Comparison of ENCODE assay signal across 16 cellular contexts in genomic region chr5:158039911-158040347, GRCh38.
DNase-seq lines count a peak whose midpoint lies in the region; ATAC-seq, FAIRE-seq and TF ChIP-seq lines count a peak whose summit lies in the region.
"Had no signal": no experiment of that assay in that cellular context is flagged by ENCODE, and none has a peak within 500 bp of the region (broad histone marks: within the 10 kb centered on the region; RNA-seq: fewer than 3 reads in every experiment).

No MANE protein-coding gene starts in this region.

- peaks cover 5% of the 10 kb centered on the region; the same call in 1 of the 2 replicates for H3F3A ChIP-seq in MM.1S (ENCODE audit: insufficient read depth, low read length)

- H3K9me3 ChIP-seq in MM.1S (replicated peaks; ENCODE audit: insufficient read depth, low read length) = no peaks in the 10 kb centered on the region
- H3K9me3 ChIP-seq in aorta (ENCODE audit: control insufficient read depth, low read length) = peaks cover 4% of the 10 kb centered on the region
- no peaks in the 10 kb centered on the region for H3K9me3 ChIP-seq in WERI-Rb-1 (ENCODE audit: severe bottlenecking)

- no peak for TF ChIP-seq CTCF in GM06990 (IDR thresholded peaks at IDR 0.05; ENCODE audit: insufficient read depth, low read length, poor library complexity, severe bottlenecking)
- no peak for TF ChIP-seq CTCF in MM.1S (IDR thresholded peaks at IDR 0.05; ENCODE audit: low read length)
- no peak for TF ChIP-seq CTCF in WERI-Rb-1 (IDR thresholded peaks at IDR 0.05; ENCODE audit: low read depth, low read length)

- H3K9me2 ChIP-seq in MM.1S (replicated peaks; ENCODE audit: insufficient read depth, low read length) = no peaks in the 10 kb centered on the region

- H3K4me2 ChIP-seq in MM.1S (ENCODE audit: low read depth, low read length) = peak overlapping the region; percentile 22

- peak; percentile 21 for DNase-seq in GM06990 (ENCODE audit: extremely low read depth, insufficient read length)
- DNase-seq in MM.1S = peak; percentile 77
- no peak for DNase-seq in aorta
- DNase-seq in mucosa of gallbladder (ENCODE audit: low spot score) = no peak
- DNase-seq in WERI-Rb-1 = no peak
- no peak for DNase-seq in GM12892 (ENCODE audit: insufficient read length)
- DNase-seq: activated naive CD8-positive, alpha-beta T cell treated with anti-CD3 and anti-CD28 coated beads, Interleukin-2, amount 50 U/mL, for 24 hours; AML-193; erythroblast; left ventricle myocardium inferior; NCI-H2081 treated with DMSO at 0.1 percent for 48 hours; SW 1271 had no signal

- H3K79me2 ChIP-seq in MM.1S (ENCODE audit: low read length) = no peaks in the 10 kb centered on the region

- FAIRE-seq in GM12892 (lab: Jason Lieb, UNC) = no peak
- FAIRE-seq: urothelium cell line had no signal

- no peaks in the 10 kb centered on the region for H3K27me3 ChIP-seq in GM06990 (replicated peaks; ENCODE audit: control insufficient read depth, insufficient read depth, low read length)
- no peaks in the 10 kb centered on the region for H3K27me3 ChIP-seq in MM.1S (replicated peaks; ENCODE audit: insufficient read depth, low read length)
- no peaks in the 10 kb centered on the region for H3K27me3 ChIP-seq in aorta (ENCODE audit: control insufficient read depth in 1 of 2, insufficient read depth in 2 of 2, low read length in 1 of 2)
- H3K27me3 ChIP-seq in WERI-Rb-1 (ENCODE audit: insufficient read depth, low read depth, severe bottlenecking) = no peaks in the 10 kb centered on the region

- TF ChIP-seq POLR2A in GM12892 (IDR thresholded peaks at IDR 0.05; ENCODE audit: low read depth, low read length) = no peak

- H3K4me3 ChIP-seq in GM06990 (replicated peaks; ENCODE audit: low read depth, low read length) (no peak overlapping the region), MM.1S (ENCODE audit: low read length) (no peak overlapping the region), aorta (ENCODE audit: low read length in 2 of 2) (no peak overlapping the region), WERI-Rb-1 (ENCODE audit: low read depth, low read length) (no peak overlapping the region)
- H3K4me3 ChIP-seq: left ventricle myocardium inferior had no signal

- intact Hi-C loops in aorta (cut with DNase I) = no loop called here

- WGBS in aorta, 2 donors = 50 to 60% methylated on average over 2 of the region's 2 CpGs

- H3K36me3 ChIP-seq in GM06990 (ENCODE audit: control insufficient read depth, insufficient read depth, low read length) (no peaks in the 10 kb centered on the region), MM.1S (replicated peaks; ENCODE audit: insufficient read depth, low read length) (no peaks in the 10 kb centered on the region), aorta (ENCODE audit: control insufficient read depth in 1 of 2, insufficient read depth in 2 of 2, low read length in 1 of 2) (no peaks in the 10 kb centered on the region), WERI-Rb-1 (no peaks in the 10 kb centered on the region)
- H3K36me3 ChIP-seq: left ventricle myocardium inferior had no signal

- peak; percentile 62 for ATAC-seq in GM19324 (IDR thresholded peaks at IDR 0.05; ENCODE audit: low FRiP score, unreplicated experiment)
- peak; percentile 93 for ATAC-seq in HG02678 (IDR thresholded peaks at IDR 0.05; ENCODE audit: unreplicated experiment)
- ATAC-seq in aorta (ENCODE audit: low FRiP score) = no peak
- ATAC-seq: activated naive CD8-positive, alpha-beta T cell treated with anti-CD3 and anti-CD28 coated beads, Interleukin-2, amount 50 U/mL, for 24 hours; HCT116 had no signal

- H3K9ac ChIP-seq in MM.1S (ENCODE audit: low read length) = no peak overlapping the region

- H3K4me1 ChIP-seq in MM.1S (ENCODE audit: low read length) (peaks cover 12% of the 10 kb centered on the region), aorta (ENCODE audit: control insufficient read depth in 1 of 2, insufficient read depth in 2 of 2, low read length in 2 of 2) (no peaks in the 10 kb centered on the region)
- H3K4me1 ChIP-seq: left ventricle myocardium inferior had no signal

- peak overlapping the region; percentile 27; the same call in 1 of the 2 replicates for H3K27ac ChIP-seq in MM.1S (ENCODE audit: low read length)
- H3K27ac ChIP-seq in aorta (ENCODE audit: low read depth in 1 of 2, low read length in 2 of 2) = no peak overlapping the region
- no peak overlapping the region for H3K27ac ChIP-seq in WERI-Rb-1
- H3K27ac ChIP-seq: left ventricle myocardium inferior had no signal

- no peak overlapping the region for H2AFZ ChIP-seq in MM.1S (ENCODE audit: low read length)

- H4K20me1 ChIP-seq in MM.1S (ENCODE audit: insufficient read depth, low read length) = no peaks in the 10 kb centered on the region

Comparison
In these comparisons a context has a peak if more than half of its experiments do, and no peak if none do; other contexts are left out.
1. DNase-seq: peak in GM06990 (single experiment) and MM.1S (single experiment); none in aorta (0 of 2), mucosa of gallbladder (single experiment), WERI-Rb-1 (single experiment) and GM12892 (single experiment).